ENCODE assay signal across 13 cellular contexts in genomic region chr22:39039306-39040126, GRCh38. TPM values are rescaled to one million over a fixed set of nuclear protein-coding genes. Genes with fewer than 3 reads are reported as not detected.
DNase-seq lines count a peak whose midpoint lies in the region; ATAC-seq and TF ChIP-seq lines count a peak whose summit lies in the region.
"Had no signal": no experiment of that assay in that cellular context is flagged by ENCODE, and none has a peak within 500 bp of the region (broad histone marks: within the 10 kb centered on the region; RNA-seq: fewer than 3 reads in every experiment).

No MANE protein-coding gene starts in this region.

- POLR2A ChIA-PET in OCI-LY7 (lab: Charles Lee), result no interaction called here

- CTCF ChIA-PET in OCI-LY7 (lab: Charles Lee; ENCODE audit: unreplicated experiment), result no interaction called here

- no peaks in the 10 kb centered on the region for H3K9me3 ChIP-seq in OCI-LY7 (ENCODE audit: low read length)
- H3K9me3 ChIP-seq in esophagus muscularis mucosa, result no peaks in the 10 kb centered on the region

- H3K27me3 Mint-ChIP-seq in T-helper 2 cell treated with Interferon-gamma antibody and Interleukin-4, amounts not matched to agents 5 μg/mL and 100 μg/mL, for 36 hours (ENCODE audit: low read depth), result no peaks in the 10 kb centered on the region
- H3K27me3 Mint-ChIP-seq in stimulated activated naive B cell treated with anti-CD40 and anti-IgM and Interleukin-4, amounts not matched to agents 10 μg/mL and 1 μg/mL and 100 μg/mL, for 72 hours, result no peaks in the 10 kb centered on the region

- H3K9me2 ChIP-seq in OCI-LY7 (ENCODE audit: insufficient read depth, low read length), result no peaks in the 10 kb centered on the region

- TF ChIP-seq EP300 in esophagus muscularis mucosa (IDR thresholded peaks at IDR 0.05), result no peak

- H3K4me3 Mint-ChIP-seq in T-helper 2 cell treated with Interferon-gamma antibody and Interleukin-4, amounts not matched to agents 5 μg/mL and 100 μg/mL, for 36 hours, result peak overlapping the region; percentile 92
- H3K4me3 Mint-ChIP-seq in stimulated activated naive B cell treated with anti-CD40 and anti-IgM and Interleukin-4, amounts not matched to agents 10 μg/mL and 1 μg/mL and 100 μg/mL, for 72 hours, result peak overlapping the region; percentile 95 to 99

- H3K27me3 ChIP-seq in esophagus muscularis mucosa, result no peaks in the 10 kb centered on the region

- intact Hi-C loops in OCI-LY7 (cut with micrococcal nuclease; ENCODE audit: unreplicated experiment), result no loop called here
- intact Hi-C loops in esophagus muscularis mucosa (cut with DNase I), result no loop called here
- intact Hi-C loops in head of caudate nucleus (cut with DNase I), result no loop called here

- DNase-seq in T-helper 2 cell treated with Interferon-gamma antibody and Interleukin-4, amounts not matched to agents 5 μg/mL and 100 μg/mL, for 36 hours (ENCODE audit: low spot score), result no peak
- DNase-seq in T-helper 2 cell, result no peak
- no peak for DNase-seq in OCI-LY7 (ENCODE audit: low spot score)
- DNase-seq in esophagus muscularis mucosa (ENCODE audit: extremely low spot score), result no peak
- DNase-seq in stimulated activated naive B cell treated with anti-CD40 and anti-IgM and Interleukin-4, amounts not matched to agents 10 μg/mL and 1 μg/mL and 100 μg/mL, for 72 hours, result no peak
- DNase-seq in head of caudate nucleus, result no peak
- DNase-seq in stimulated activated CD4-positive, alpha-beta T cell treated with anti-CD3 and anti-CD28 coated beads, Interleukin-4, amount 100 ng/mL, for 24 hours, result no peak
- DNase-seq in RKO (ENCODE audit: low spot score), result no peak
- DNase-seq: ACHN, GOT3, hypothalamus, NCI-H510A treated with DMSO at 0.1 percent for 48 hours had no signal

- no peaks in the 10 kb centered on the region for H4K20me1 ChIP-seq in OCI-LY7 (ENCODE audit: insufficient read depth, low read length)

- no peaks in the 10 kb centered on the region for H3K79me2 ChIP-seq in OCI-LY7 (ENCODE audit: insufficient read depth, low read depth, low read length)

- no peak overlapping the region for H3K27ac ChIP-seq in OCI-LY7 (ENCODE audit: low read depth, low read length, poor library complexity, severe bottlenecking)
- peak overlapping the region; percentile 87 to 89 (median 89) for H3K27ac ChIP-seq in esophagus muscularis mucosa (replicated peaks in 1 of 4)

- no peak for ATAC-seq in stimulated activated naive B cell treated with anti-CD40 and anti-IgM and Interleukin-4, amounts not matched to agents 10 μg/mL and 1 μg/mL and 100 μg/mL, for 72 hours (replicated peaks)

- H3K4me2 ChIP-seq in OCI-LY7 (ENCODE audit: low read length), result 0 out of 2 replicates have a peak overlapping the region, but pooled peaks have one; percentile 31

- H3K4me1 ChIP-seq in OCI-LY7 (ENCODE audit: insufficient read depth, low read length, poor library complexity, severe bottlenecking) (peaks cover 22% of the 10 kb centered on the region), esophagus muscularis mucosa (peaks cover 7 to 24% (median 17%) of the 10 kb centered on the region in 4 donors)

- peak overlapping the region; percentile 76 for H3K27ac Mint-ChIP-seq in T-helper 2 cell treated with Interferon-gamma antibody and Interleukin-4, amounts not matched to agents 5 μg/mL and 100 μg/mL, for 36 hours
- peak overlapping the region; percentile 98 for H3K27ac Mint-ChIP-seq in stimulated activated naive B cell treated with anti-CD40 and anti-IgM and Interleukin-4, amounts not matched to agents 10 μg/mL and 1 μg/mL and 100 μg/mL, for 72 hours

- peaks cover 4% of the 10 kb centered on the region for H3K36me3 Mint-ChIP-seq in T-helper 2 cell treated with Interferon-gamma antibody and Interleukin-4, amounts not matched to agents 5 μg/mL and 100 μg/mL, for 36 hours (ENCODE audit: low read depth)
- peaks cover 9 to 14% of the 10 kb centered on the region in 2 donors for H3K36me3 Mint-ChIP-seq in stimulated activated naive B cell treated with anti-CD40 and anti-IgM and Interleukin-4, amounts not matched to agents 10 μg/mL and 1 μg/mL and 100 μg/mL, for 72 hours

- no TSS peak for BruUV-seq in OCI-LY7 (replicated peaks; lab: Mats Ljungman, UMichigan)

- no peaks in the 10 kb centered on the region for H3K9me3 Mint-ChIP-seq in T-helper 2 cell treated with Interferon-gamma antibody and Interleukin-4, amounts not matched to agents 5 μg/mL and 100 μg/mL, for 36 hours
- H3K9me3 Mint-ChIP-seq in stimulated activated naive B cell treated with anti-CD40 and anti-IgM and Interleukin-4, amounts not matched to agents 10 μg/mL and 1 μg/mL and 100 μg/mL, for 72 hours, result no peaks in the 10 kb centered on the region

- 96% methylated on average over 19 of the region's 19 CpGs for WGBS in esophagus muscularis mucosa

- TF ChIP-seq CTCF in OCI-LY7 (conservative IDR thresholded peaks at IDR 0.05; ENCODE audit: low read length) (no peak), esophagus muscularis mucosa (IDR thresholded peaks at IDR 0.05) (no peak)

- H2AFZ ChIP-seq in OCI-LY7 (ENCODE audit: low read length), result no peak overlapping the region; the same call in 1 of the 2 replicates

- H3K4me3 ChIP-seq in OCI-LY7 (ENCODE audit: low read depth, low read length, poor library complexity, severe bottlenecking), result no peak overlapping the region
- H3K4me3 ChIP-seq in esophagus muscularis mucosa, result peak overlapping the region in 2 of 4 donors; percentile 63 to 65

- no peaks in the 10 kb centered on the region for H3K36me3 ChIP-seq in OCI-LY7 (ENCODE audit: insufficient read depth, low read length)
- H3K36me3 ChIP-seq in esophagus muscularis mucosa, result peaks cover 0 to 10% (median 3%) of the 10 kb centered on the region in 4 donors

- peaks cover 15% of the 10 kb centered on the region for H3K4me1 Mint-ChIP-seq in T-helper 2 cell treated with Interferon-gamma antibody and Interleukin-4, amounts not matched to agents 5 μg/mL and 100 μg/mL, for 36 hours (ENCODE audit: low read depth)
- H3K4me1 Mint-ChIP-seq in stimulated activated naive B cell treated with anti-CD40 and anti-IgM and Interleukin-4, amounts not matched to agents 10 μg/mL and 1 μg/mL and 100 μg/mL, for 72 hours, result peaks cover 25 to 46% of the 10 kb centered on the region in 2 donors

- TF ChIP-seq POLR2A in esophagus muscularis mucosa (IDR thresholded peaks at IDR 0.05; ENCODE audit: low read depth), result no peak

RNA-seq across cellular contexts. Expression of gene APOBEC3F, which starts 1.1 kb away (rescaled TPM):
- total RNA-seq in OCI-LY7 (2014; rRNA removed; shearing (Covaris generic)), result 3.7 and 3.9 TPM in 2 replicates
- total RNA-seq in OCI-LY7 (2022) (19.2 and 20.7 TPM in 2 replicates), esophagus muscularis mucosa (1 to 10 TPM; 2.8 to 5.0 (median 3.9) TPM)

RNA-seq across cellular contexts. Expression of gene APOBEC3D, which starts 18.6 kb away (rescaled TPM):
- 11.6 and 13.1 TPM in 2 replicates for total RNA-seq in OCI-LY7 (2014; rRNA removed; shearing (Covaris generic))
- total RNA-seq in OCI-LY7 (2022), result 22.9 and 26.3 TPM in 2 replicates
- total RNA-seq in esophagus muscularis mucosa, result 1 to 10 TPM in 2 of 4 donors, under 1 TPM in 2; 0.66 to 3.4 (median 1.1) TPM

RNA-seq across cellular contexts. Expression of gene APOBEC3C, which starts 25.5 kb away (rescaled TPM):
- total RNA-seq in OCI-LY7 (2014; rRNA removed; shearing (Covaris generic)), result 4.1 and 4.3 TPM in 2 replicates
- total RNA-seq in OCI-LY7 (2022) (74.0 and 82.6 TPM in 2 replicates), esophagus muscularis mucosa (10 to 100 TPM in 2 of 4 donors, 1 to 10 TPM in 2; 7.1 to 11.3 (median 8.8) TPM)

RNA-seq across cellular contexts. Expression of gene APOBEC3G, which starts 37.6 kb away (rescaled TPM):
- total RNA-seq in OCI-LY7 (2014; rRNA removed; shearing (Covaris generic)), result 49.8 and 60.2 TPM in 2 replicates
- 34.4 and 36.7 TPM in 2 replicates for total RNA-seq in OCI-LY7 (2022)
- total RNA-seq in esophagus muscularis mucosa, result 1 to 10 TPM; 4.1 to 7.9 (median 5.5) TPM

RNA-seq across cellular contexts. Expression of gene APOBEC3B, which starts 57.4 kb away (rescaled TPM):
- 0.49 and 1.7 TPM in 2 replicates for total RNA-seq in OCI-LY7 (2014; rRNA removed; shearing (Covaris generic))
- total RNA-seq in OCI-LY7 (2022), result 31.1 and 31.9 TPM in 2 replicates
- total RNA-seq in esophagus muscularis mucosa, result under 1 TPM in 1 of 4 donors, not detected in 3; 0.50 TPM
- total RNA-seq: bronchial epithelial cell had no signal
